8 cellular contexts compared by ENCODE assay signal in genomic region chr4:149371021-149371420, GRCh38.
DNase-seq lines count a peak whose midpoint lies in the region; ATAC-seq and TF ChIP-seq lines count a peak whose summit lies in the region.

No MANE protein-coding gene starts in this region.

- no peak overlapping the region for H3K27ac Mint-ChIP-seq in Caco-2 (ENCODE audit: unreplicated experiment)
- H3K27ac Mint-ChIP-seq in activated T-helper 17 cell treated with anti-CD3 and anti-CD28 coated beads, Interleukin-2, amount 50 U/mL, for 72 hours, result no peak overlapping the region

- H3K27me3 Mint-ChIP-seq in Caco-2 (ENCODE audit: insufficient read depth, unreplicated experiment), result no peaks in the 10 kb centered on the region
- H3K27me3 Mint-ChIP-seq in activated T-helper 17 cell treated with anti-CD3 and anti-CD28 coated beads, Interleukin-2, amount 50 U/mL, for 72 hours, result no peaks in the 10 kb centered on the region

- no peak overlapping the region for H3K4me3 ChIP-seq in Caco-2 (ENCODE audit: low read depth, low read length)
- H3K4me3 ChIP-seq in choroid plexus epithelial cell (ENCODE audit: low read depth, low read length), result no peak overlapping the region

- H3K9me3 Mint-ChIP-seq in Caco-2 (ENCODE audit: unreplicated experiment), result no peaks in the 10 kb centered on the region
- no peaks in the 10 kb centered on the region for H3K9me3 Mint-ChIP-seq in activated T-helper 17 cell treated with anti-CD3 and anti-CD28 coated beads, Interleukin-2, amount 50 U/mL, for 72 hours

- intact Hi-C loops in Caco-2 (cut with micrococcal nuclease; ENCODE audit: unreplicated experiment), result loop anchor here (1.0 kb wide), 4 partner anchors 141 to 525 kb away; no protein-coding TSS in a partner anchor

- POLR2A ChIA-PET in Caco-2 (lab: Charles Lee), result no interaction called here

- peak; percentile 19 to 44 for TF ChIP-seq CTCF in Caco-2 (IDR thresholded peaks at IDR 0.05; ENCODE audit: insufficient read depth in 1 of 2, low read depth in 1 of 2, low read length in 1 of 2, severe bottlenecking in 1 of 2, unreplicated experiment in 1 of 2)
- peak; percentile 63 for TF ChIP-seq CTCF in choroid plexus epithelial cell (conservative IDR thresholded peaks at IDR 0.05; ENCODE audit: low read depth, low read length)

- CTCF ChIA-PET in Caco-2 (lab: Charles Lee), result no interaction called here

- H3K4me3 Mint-ChIP-seq in Caco-2 (ENCODE audit: unreplicated experiment), result no peak overlapping the region
- H3K4me3 Mint-ChIP-seq in activated T-helper 17 cell treated with anti-CD3 and anti-CD28 coated beads, Interleukin-2, amount 50 U/mL, for 72 hours, result no peak overlapping the region

- no TSS peak for BruUV-seq in Caco-2 (replicated peaks; lab: Mats Ljungman, UMichigan)

- H3K9me3 ChIP-seq in Caco-2, result no peaks in the 10 kb centered on the region

- no peaks in the 10 kb centered on the region for H3K27me3 ChIP-seq in Caco-2 (replicated peaks; ENCODE audit: control insufficient read depth, insufficient read depth, low read length)

- H3K36me3 Mint-ChIP-seq in Caco-2 (ENCODE audit: insufficient read depth, unreplicated experiment), result no peaks in the 10 kb centered on the region
- H3K36me3 Mint-ChIP-seq in activated T-helper 17 cell treated with anti-CD3 and anti-CD28 coated beads, Interleukin-2, amount 50 U/mL, for 72 hours (ENCODE audit: low read depth), result no peaks in the 10 kb centered on the region

- DNase-seq in Caco-2 (peak; percentile 31 to 38), NCI-H526 treated with DMSO at 0.1 percent for 48 hours (lab: John Stamatoyannopoulos, UW) (peak; percentile 50), choroid plexus epithelial cell (ENCODE audit: low read depth) (peak; percentile 83), lung microvascular endothelial cell (ENCODE audit: low read depth in 2 of 2) (peak; percentile 52 to 55)

- ATAC-seq in GM19328 (IDR thresholded peaks at IDR 0.05; ENCODE audit: unreplicated experiment) (peak; percentile 67), HG03439 (IDR thresholded peaks at IDR 0.05; ENCODE audit: unreplicated experiment) (peak; percentile 81), HG02840 (IDR thresholded peaks at IDR 0.05; ENCODE audit: low FRiP score, unreplicated experiment) (no peak)
- no peak for ATAC-seq in activated T-helper 17 cell treated with anti-CD3 and anti-CD28 coated beads, Interleukin-2, amount 50 U/mL, for 72 hours (replicated peaks)

- H3K4me1 Mint-ChIP-seq in Caco-2 (ENCODE audit: low read depth, unreplicated experiment), result no peaks in the 10 kb centered on the region
- no peaks in the 10 kb centered on the region for H3K4me1 Mint-ChIP-seq in activated T-helper 17 cell treated with anti-CD3 and anti-CD28 coated beads, Interleukin-2, amount 50 U/mL, for 72 hours

- no peaks in the 10 kb centered on the region for H3K4me1 ChIP-seq in Caco-2

- H3K36me3 ChIP-seq in Caco-2 (ENCODE audit: control insufficient read depth, insufficient read depth, low read length), result no peaks in the 10 kb centered on the region

Comparison
In these comparisons a context has a peak if more than half of its experiments do, and no peak if none do; other contexts are left out.
1. ATAC-seq: peak in GM19328 (single experiment) and HG03439 (single experiment); none in HG02840 (single experiment) and activated T-helper 17 cell treated with anti-CD3 and anti-CD28 coated beads, Interleukin-2, amount 50 U/mL, for 72 hours (single experiment).
2. Peak in every context shown above with its lines, with median percentiles within 50 percentile points of each other: DNase-seq.